In the genomic region with DNA sequence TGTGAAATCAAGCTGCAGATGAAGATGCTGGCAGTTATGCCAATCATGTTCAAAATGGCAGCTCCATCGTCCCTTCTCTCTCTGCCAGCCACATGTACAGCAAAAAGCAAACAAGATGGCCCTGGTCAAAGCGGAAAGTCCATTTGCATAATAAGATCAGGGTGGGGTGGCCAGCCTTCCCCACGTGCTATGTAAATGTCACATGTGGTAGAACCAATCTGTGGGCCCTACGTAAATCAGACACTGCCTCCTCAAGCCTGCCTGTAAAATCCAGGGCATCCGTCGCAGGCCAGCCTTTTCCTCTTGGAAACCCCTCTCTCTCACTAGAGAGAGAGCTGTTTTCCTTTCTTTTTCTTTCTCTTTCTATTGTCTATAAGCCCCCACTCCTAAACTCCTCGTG, we compare ENCODE assay signal across 30 cellular contexts.
"Had no signal": no experiment of that assay in that cellular context is flagged by ENCODE, and none has a peak within 500 bp of the region (broad histone marks: within the 10 kb centered on the region; RNA-seq: fewer than 3 reads in every experiment).

No MANE protein-coding gene starts in this region.

- H3K27me3 ChIP-seq: ascending aorta, breast epithelium, cardiac muscle cell, colonic mucosa, esophagus squamous epithelium, gastroesophageal sphincter had no signal

- H3K4me3 ChIP-seq: ascending aorta, breast epithelium, cardiac muscle cell, colonic mucosa, esophagus squamous epithelium, gastroesophageal sphincter had no signal

- DNase-seq: activated CD4-positive, alpha-beta memory T cell treated with anti-CD3 and anti-CD28 coated beads for 36 hours; activated CD4-positive, alpha-beta T cell treated with anti-CD3 and anti-CD28 coated beads for 36 hours; activated CD4-positive, alpha-beta T cell treated with anti-CD3 and anti-CD28 coated beads, Interleukin-2, amount 10 ng/mL, durations not matched to agents 24 days and 14 days; activated CD4-positive, CD25-positive, alpha-beta regulatory T cell; activated CD4-positive, CD25-positive, alpha-beta regulatory T cell treated with anti-CD3 and anti-CD28 coated beads, Interleukin-2, amount 50 U/mL, for 72 hours; activated CD8-positive, alpha-beta memory T cell treated with anti-CD3 and anti-CD28 coated beads, Interleukin-2, amount 10 ng/mL, durations not matched to agents 7 days and 5 days; activated CD8-positive, alpha-beta memory T cell treated with anti-CD3 and anti-CD28 coated beads, Interleukin-2, amount 50 U/mL, for 4 hours; activated CD8-positive, alpha-beta T cell treated with anti-CD3 and anti-CD28 coated beads, Interleukin-2, amount 10 ng/mL, durations not matched to agents 7 days and 5 days; activated gamma-delta T cell; activated naive CD4-positive, alpha-beta T cell; activated naive CD4-positive, alpha-beta T cell treated with anti-CD3 and anti-CD28 coated beads, Interleukin-2, amount 10 ng/mL, durations not matched to agents 7 days and 5 days; activated naive CD8-positive, alpha-beta T cell treated with anti-CD3 and anti-CD28 coated beads, Interleukin-2, amount 10 ng/mL, durations not matched to agents 7 days and 5 days; activated T-cell treated with anti-CD3 and anti-CD28 coated beads for 4 hours; activated T-cell treated with anti-CD3 and anti-CD28 coated beads, Interleukin-2, amount 50 U/mL, for 24 hours; activated T-cell treated with anti-CD3 and anti-CD28 coated beads, Interleukin-2, amount 50 U/mL, for 72 hours; central memory CD4-positive, alpha-beta T cell; cerebellar nuclear complex; colonic mucosa; effector CD8-positive, alpha-beta T cell; esophagus squamous epithelium; foreskin melanocyte; T-helper 1 cell; T-helper 17 cell; T1000 had no signal

- H3K4me1 ChIP-seq: ascending aorta, breast epithelium, colonic mucosa had no signal

- H3K9me3 ChIP-seq: ascending aorta, breast epithelium, colonic mucosa, esophagus squamous epithelium, gastroesophageal sphincter had no signal

- H3K27ac ChIP-seq: ascending aorta, breast epithelium, cardiac muscle cell, colonic mucosa, epithelial cell of prostate, esophagus squamous epithelium had no signal

- ATAC-seq: activated CD4-positive, alpha-beta T cell treated with anti-CD3 and anti-CD28 coated beads for 36 hours; activated CD8-positive, alpha-beta memory T cell treated with anti-CD3 and anti-CD28 coated beads, Interleukin-2, amount 10 ng/mL, durations not matched to agents 7 days and 5 days; activated CD8-positive, alpha-beta T cell treated with anti-CD3 and anti-CD28 coated beads, Interleukin-2, amount 10 ng/mL, durations not matched to agents 7 days and 5 days; activated naive CD4-positive, alpha-beta T cell treated with anti-CD3 and anti-CD28 coated beads, Interleukin-2, amount 50 U/mL, for 72 hours; activated T-cell treated with anti-CD3 and anti-CD28 coated beads, Interleukin-2, amount 50 U/mL, for 72 hours; gastroesophageal sphincter; T-helper 17 cell had no signal

- H3K36me3 ChIP-seq: ascending aorta, breast epithelium, cardiac muscle cell, colonic mucosa, esophagus squamous epithelium, gastroesophageal sphincter had no signal
